Comparison of ENCODE assay signal across 8 cellular contexts in genomic region chr1:26921462-26922200, GRCh38. TPM values are rescaled to one million over a fixed set of nuclear protein-coding genes. Genes with fewer than 3 reads are reported as not detected.
A peak's percentile ranks its signal among the peaks of the same experiment; 100 is the strongest.
DNase-seq lines count a peak whose midpoint lies in the region; ATAC-seq and TF ChIP-seq lines count a peak whose summit lies in the region.

Gene NUDC (plus strand): TSS chr1:26921743. CDS start chr1:26921849, 106 bp downstream.

- no peaks in the 10 kb centered on the region for H3K9me3 ChIP-seq in T-helper 17 cell (ENCODE audit: control insufficient read depth, low read length, poor library complexity, severe bottlenecking)
- H3K9me3 ChIP-seq in upper lobe of right lung, result no peaks in the 10 kb centered on the region

- peaks cover 31% of the 10 kb centered on the region for H3K4me1 Mint-ChIP-seq in T-helper 17 cell

- peak within 1 kb of the TSS; percentile 89 for H3K27ac ChIP-seq in upper lobe of right lung

- peak within 1 kb of the TSS; percentile 98 for H3K4me3 Mint-ChIP-seq in T-helper 17 cell

- peak within 1 kb of the TSS; percentile 93 for H3K27ac Mint-ChIP-seq in T-helper 17 cell

- no peak for TF ChIP-seq CTCF in upper lobe of right lung (IDR thresholded peaks at IDR 0.05)

- peak; percentile 90 for TF ChIP-seq POLR2A in GM15510 (IDR thresholded peaks at IDR 0.05; ENCODE audit: borderline replicate concordance, extremely low read depth, insufficient read length)

- H3K27me3 ChIP-seq in upper lobe of right lung, result no peaks in the 10 kb centered on the region

- H3K4me3 ChIP-seq in upper lobe of right lung, result peak within 1 kb of the TSS; percentile 100

- ATAC-seq in HG02885 (IDR thresholded peaks at IDR 0.05; ENCODE audit: poor library complexity, unreplicated experiment), result peak; percentile 98
- ATAC-seq in T-helper 17 cell, result peak; percentile 95
- peak; percentile 99 for ATAC-seq in left cardiac atrium
- peak; percentile 99 for ATAC-seq in upper lobe of right lung

- no peaks in the 10 kb centered on the region for H3K27me3 Mint-ChIP-seq in T-helper 17 cell

- intact Hi-C loops in left cardiac atrium (cut with DNase I) (no loop called here), posterior vena cava (cut with DNase I) (no loop called here), upper lobe of right lung (cut with DNase I) (no loop called here)

- H3K4me1 ChIP-seq in upper lobe of right lung, result peaks cover 10% of the 10 kb centered on the region

- no peaks in the 10 kb centered on the region for H3K36me3 Mint-ChIP-seq in T-helper 17 cell (ENCODE audit: low read depth)

- peak; percentile 83 for DNase-seq in NCI-H1694 treated with DMSO at 0.1 percent for 48 hours (lab: John Stamatoyannopoulos, UW)
- peak; percentile 90 to 92 (median 92) for DNase-seq in T-helper 17 cell
- peak; percentile 83 to 99 (median 97) for DNase-seq in amygdala (lab: John Stamatoyannopoulos, UW)
- DNase-seq in left cardiac atrium, result peak; percentile 98
- DNase-seq in posterior vena cava (ENCODE audit: low spot score), result peak; percentile 99
- peak; percentile 98 for DNase-seq in upper lobe of right lung

- peaks cover 31% of the 10 kb centered on the region for H3K36me3 ChIP-seq in upper lobe of right lung

RNA-seq across cellular contexts. Expression of gene NUDC, which starts in this region (rescaled TPM):
- 10 to 100 TPM; 41.8 to 43.0 TPM for total RNA-seq in T-helper 17 cell
- 10 to 100 TPM; 65.8 to 65.9 TPM for total RNA-seq in left cardiac atrium
- 10 to 100 TPM; 43.0 to 48.4 TPM for total RNA-seq in posterior vena cava
- 49.6 TPM for total RNA-seq in upper lobe of right lung

Comparison
In these comparisons a context has a peak if more than half of its experiments do, and no peak if none do; other contexts are left out.
1. Peak in every context shown above with its lines: DNase-seq, ATAC-seq, H3K4me3 ChIP-seq and H3K27ac ChIP-seq.